Comparison of ENCODE assay signal across 1 cellular context in the genomic region with DNA sequence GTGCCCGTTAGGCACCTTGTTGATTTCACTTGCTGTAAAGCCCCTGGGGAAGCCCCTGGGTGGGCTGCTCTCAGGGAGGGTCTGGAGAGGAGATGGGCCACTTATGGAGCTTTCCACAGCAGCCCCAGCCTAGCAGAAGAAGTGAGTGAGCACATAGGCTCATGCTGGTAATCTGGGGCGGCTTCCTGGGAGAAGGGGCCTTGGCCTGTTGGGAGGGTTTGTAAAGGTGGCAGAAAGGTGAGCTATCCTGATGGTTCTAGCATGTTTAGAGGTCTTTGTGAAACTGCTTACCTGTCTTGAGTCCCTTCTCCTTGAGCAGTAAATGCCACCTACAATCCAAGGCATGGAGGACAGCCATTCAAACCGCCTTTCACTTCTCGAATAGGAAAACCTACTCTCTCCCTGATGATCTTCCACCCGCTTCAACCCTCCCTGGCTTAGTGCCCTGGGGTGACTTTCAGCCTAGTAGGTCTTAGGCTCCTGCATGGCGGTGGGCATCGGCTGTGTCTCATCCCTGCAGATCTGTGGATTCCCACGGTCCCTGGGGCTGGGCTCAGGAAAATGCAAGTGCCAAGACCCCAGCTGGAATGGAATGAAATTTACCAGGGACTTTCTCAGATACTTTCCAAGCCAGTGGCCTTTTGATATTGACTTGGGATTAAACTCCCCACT.
TF ChIP-seq lines count a peak whose summit lies in the region.

No MANE protein-coding gene starts in this region.

TF ChIP-seq in IMR-90, 13 proteins besides CTCF, POLR2A, EP300 and RAD21:
- TF ChIP-seq FOS (IDR thresholded peaks at IDR 0.05; ENCODE audit: low read depth, low read length) (no peak), BHLHE40 (IDR thresholded peaks at IDR 0.05; ENCODE audit: low read depth, low read length) (no peak), NFE2L2 (IDR thresholded peaks at IDR 0.05; ENCODE audit: low read depth, low read length) (no peak), MAFK (IDR thresholded peaks at IDR 0.05; ENCODE audit: low read depth, low read length) (no peak), SMC3 (IDR thresholded peaks at IDR 0.05; ENCODE audit: low read depth, low read length) (no peak), MXI1 (IDR thresholded peaks at IDR 0.05; ENCODE audit: borderline replicate concordance, low read depth, low read length) (no peak), CEBPB (IDR thresholded peaks at IDR 0.05; ENCODE audit: low read depth, low read length) (no peak), RCOR1 (IDR thresholded peaks at IDR 0.05; ENCODE audit: insufficient replicate concordance, low read length) (no peak), MAZ (IDR thresholded peaks at IDR 0.05; ENCODE audit: borderline replicate concordance, low read depth, low read length) (no peak), CHD1 (IDR thresholded peaks at IDR 0.05; ENCODE audit: low read depth, low read length) (no peak), RFX5 (IDR thresholded peaks at IDR 0.05; ENCODE audit: low read depth, low read length) (no peak)
- TF ChIP-seq, protein P1, sequence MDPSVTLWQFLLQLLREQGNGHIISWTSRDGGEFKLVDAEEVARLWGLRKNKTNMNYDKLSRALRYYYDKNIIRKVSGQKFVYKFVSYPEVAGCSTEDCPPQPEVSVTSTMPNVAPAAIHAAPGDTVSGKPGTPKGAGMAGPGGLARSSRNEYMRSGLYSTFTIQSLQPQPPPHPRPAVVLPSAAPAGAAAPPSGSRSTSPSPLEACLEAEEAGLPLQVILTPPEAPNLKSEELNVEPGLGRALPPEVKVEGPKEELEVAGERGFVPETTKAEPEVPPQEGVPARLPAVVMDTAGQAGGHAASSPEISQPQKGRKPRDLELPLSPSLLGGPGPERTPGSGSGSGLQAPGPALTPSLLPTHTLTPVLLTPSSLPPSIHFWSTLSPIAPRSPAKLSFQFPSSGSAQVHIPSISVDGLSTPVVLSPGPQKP (IDR thresholded peaks at IDR 0.05; ENCODE audit: borderline replicate concordance, low read depth, low read length), result no peak
- TF ChIP-seq, protein P2, sequence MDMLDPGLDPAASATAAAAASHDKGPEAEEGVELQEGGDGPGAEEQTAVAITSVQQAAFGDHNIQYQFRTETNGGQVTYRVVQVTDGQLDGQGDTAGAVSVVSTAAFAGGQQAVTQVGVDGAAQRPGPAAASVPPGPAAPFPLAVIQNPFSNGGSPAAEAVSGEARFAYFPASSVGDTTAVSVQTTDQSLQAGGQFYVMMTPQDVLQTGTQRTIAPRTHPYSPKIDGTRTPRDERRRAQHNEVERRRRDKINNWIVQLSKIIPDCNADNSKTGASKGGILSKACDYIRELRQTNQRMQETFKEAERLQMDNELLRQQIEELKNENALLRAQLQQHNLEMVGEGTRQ (IDR thresholded peaks at IDR 0.05; ENCODE audit: low read depth, low read length), result no peak
